ENCODE assay signal across 24 cellular contexts in the genomic region with DNA sequence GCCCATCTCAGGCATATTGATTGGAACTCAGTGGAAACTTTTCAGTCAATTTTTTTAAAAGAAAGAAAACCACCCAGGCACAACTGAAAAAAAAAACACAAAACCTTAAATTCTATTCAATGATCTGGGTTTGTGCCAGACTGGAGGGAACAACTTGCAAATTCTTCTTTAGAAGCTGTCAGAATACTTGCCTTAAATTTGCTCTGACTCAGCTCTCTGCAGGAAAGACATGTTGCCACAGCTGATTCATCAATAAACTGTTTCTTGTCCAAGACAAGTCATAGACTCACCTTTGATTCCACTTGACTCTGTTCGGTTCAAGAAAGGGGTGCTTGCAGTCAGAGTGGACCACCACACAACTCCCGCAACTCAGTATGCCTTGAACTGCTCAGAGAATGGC.
"Had no signal": no experiment of that assay in that cellular context is flagged by ENCODE, and none has a peak within 500 bp of the region (broad histone marks: within the 10 kb centered on the region; RNA-seq: fewer than 3 reads in every experiment).

No MANE protein-coding gene starts in this region.

- H3K27me3 ChIP-seq: adrenal gland, ascending aorta, cardiac muscle cell, esophagus muscularis mucosa, gastroesophageal sphincter, heart left ventricle, tibial artery had no signal

- H3K4me3 ChIP-seq: adrenal gland, ascending aorta, cardiac muscle cell, esophagus muscularis mucosa, gastroesophageal sphincter, heart left ventricle, lung, neural progenitor cell, tibial artery had no signal

- H3K9me3 Mint-ChIP-seq: T-helper 1 cell treated with Interleukin-12 subunit alpha and Interleukin-12 subunit beta and Interleukin-4 antibody, amounts not matched to agents 30 μg/mL and 1 μg/mL, for 36 hours had no signal

- DNase-seq: activated T-cell treated with anti-CD3 and anti-CD28 coated beads, Interleukin-2, amount 50 U/mL, for 24 hours; adrenal gland; effector CD4-positive, alpha-beta T cell; heart left ventricle; kidney; naive thymus-derived CD8-positive, alpha-beta T cell; stimulated activated CD4-positive, alpha-beta T cell treated with anti-CD3 and anti-CD28 coated beads, Interleukin-4, amount 100 ng/mL, for 4 hours; stimulated activated naive CD8-positive, alpha-beta T cell treated with anti-CD3 and anti-CD28 coated beads, Interleukin-15, Interleukin-2, amounts not matched to agents 100 U/mL and 50 U/mL, for 24 hours; T1000; tibial artery had no signal

- H2AFZ ChIP-seq: neural progenitor cell had no signal

- H3K36me3 Mint-ChIP-seq: activated naive CD4-positive, alpha-beta T cell treated with anti-CD3 and anti-CD28 coated beads, Interleukin-2, amount 50 U/mL, for 72 hours; mesothelial cell of epicardium; neural progenitor cell; WTC11 had no signal

- H3K4me3 Mint-ChIP-seq: activated T-cell treated with anti-CD3 and anti-CD28 coated beads, Interleukin-2, amount 50 U/mL, for 24 hours; activated T-helper 17 cell treated with anti-CD3 and anti-CD28 coated beads, Interleukin-2, amount 50 U/mL, for 72 hours; dendritic cell treated with granulocyte-macrophage colony-stimulating factor and Interleukin-4, amounts not matched to agents 40 ng/mL and 50 ng/mL, for 4 days; mesothelial cell of epicardium; naive thymus-derived CD8-positive, alpha-beta T cell; neural progenitor cell; T-helper 1 cell treated with Interleukin-12 subunit alpha and Interleukin-12 subunit beta and Interleukin-4 antibody, amounts not matched to agents 30 μg/mL and 1 μg/mL, for 36 hours; WTC11 had no signal

- FAIRE-seq: endometrium, kidney had no signal

- H3K4me2 ChIP-seq: neural progenitor cell had no signal

- H3K36me3 ChIP-seq: adrenal gland, ascending aorta, cardiac muscle cell, esophagus muscularis mucosa, gastroesophageal sphincter, heart left ventricle, neural progenitor cell, tibial artery had no signal

- H3K27ac ChIP-seq: adrenal gland, ascending aorta, cardiac muscle cell, esophagus muscularis mucosa, gastroesophageal sphincter, heart left ventricle, neural progenitor cell, tibial artery had no signal

- H3K4me1 Mint-ChIP-seq: activated T-helper 17 cell treated with anti-CD3 and anti-CD28 coated beads, Interleukin-2, amount 50 U/mL, for 72 hours; mesothelial cell of epicardium; naive thymus-derived CD8-positive, alpha-beta T cell; neural progenitor cell; WTC11 had no signal

- H3K27ac Mint-ChIP-seq: activated naive CD4-positive, alpha-beta T cell treated with anti-CD3 and anti-CD28 coated beads, Interleukin-2, amount 50 U/mL, for 72 hours; activated T-cell treated with anti-CD3 and anti-CD28 coated beads, Interleukin-2, amount 50 U/mL, for 24 hours; activated T-helper 17 cell treated with anti-CD3 and anti-CD28 coated beads, Interleukin-2, amount 50 U/mL, for 72 hours; dendritic cell treated with granulocyte-macrophage colony-stimulating factor and Interleukin-4, amounts not matched to agents 40 ng/mL and 50 ng/mL, for 4 days; mesothelial cell of epicardium; neural progenitor cell; T-helper 1 cell treated with Interleukin-12 subunit alpha and Interleukin-12 subunit beta and Interleukin-4 antibody, amounts not matched to agents 30 μg/mL and 1 μg/mL, for 36 hours; WTC11 had no signal

- H3K27me3 Mint-ChIP-seq: dendritic cell treated with granulocyte-macrophage colony-stimulating factor and Interleukin-4, amounts not matched to agents 40 ng/mL and 50 ng/mL, for 4 days had no signal

- H3K9ac ChIP-seq: neural progenitor cell had no signal

- H3K9me3 ChIP-seq: adrenal gland, ascending aorta, gastroesophageal sphincter, tibial artery had no signal

- H3K4me1 ChIP-seq: adrenal gland, ascending aorta, esophagus muscularis mucosa, gastroesophageal sphincter, heart left ventricle, neural progenitor cell, tibial artery had no signal

- ATAC-seq: activated naive CD4-positive, alpha-beta T cell treated with anti-CD3 and anti-CD28 coated beads, Interleukin-2, amount 50 U/mL, for 72 hours; activated T-helper 17 cell treated with anti-CD3 and anti-CD28 coated beads, Interleukin-2, amount 50 U/mL, for 72 hours; gastroesophageal sphincter; heart left ventricle; left lobe of liver; naive thymus-derived CD8-positive, alpha-beta T cell; stimulated activated naive CD8-positive, alpha-beta T cell treated with anti-CD3 and anti-CD28 coated beads, Interleukin-15, Interleukin-2, amounts not matched to agents 100 U/mL and 50 U/mL, for 24 hours; WTC11 had no signal
